ENCODE assay signal across 13 cellular contexts in the genomic region with DNA sequence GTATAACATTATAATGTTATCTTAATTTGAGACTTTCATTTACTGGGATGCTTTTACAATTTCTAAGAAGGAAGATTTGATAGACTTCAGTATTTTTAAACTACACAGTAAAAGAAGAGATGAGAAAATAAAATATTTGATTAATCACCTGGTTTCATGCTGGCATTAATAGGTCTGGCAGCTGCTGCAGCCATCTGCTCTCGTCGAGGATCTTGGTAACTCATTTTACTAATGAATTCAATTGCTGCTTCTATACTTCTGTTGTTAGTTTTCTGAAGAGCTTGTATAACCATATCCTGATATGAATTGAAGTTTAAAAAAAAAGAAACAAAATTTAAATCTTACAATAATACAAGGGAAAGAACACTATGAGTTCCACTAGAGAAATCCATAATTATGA. TPM values are rescaled to one million over a fixed set of nuclear protein-coding genes. Genes with fewer than 3 reads are reported as not detected.
A peak's percentile ranks its signal among the peaks of the same experiment; 100 is the strongest.
DNase-seq lines count a peak whose midpoint lies in the region; ATAC-seq and TF ChIP-seq lines count a peak whose summit lies in the region.
"Had no signal": no experiment of that assay in that cellular context is flagged by ENCODE, and none has a peak within 500 bp of the region (broad histone marks: within the 10 kb centered on the region; RNA-seq: fewer than 3 reads in every experiment).

No MANE protein-coding gene starts in this region.

- DNase-seq in DMS 273 (lab: John Stamatoyannopoulos, UW; ENCODE audit: unreplicated experiment) (peak; percentile 90), H9 (no peak), NCI-H524 (lab: John Stamatoyannopoulos, UW) (peak; percentile 54 to 82), posterior vena cava (ENCODE audit: low spot score) (no peak), iPS-NIHi11 (ENCODE audit: low spot score) (no peak)
- DNase-seq: CD8-positive, alpha-beta memory T cell; H7; MM.1S; NCI-H1436; SHP77 had no signal

- H3K4me3 Mint-ChIP-seq in H9 = no peak overlapping the region
- H3K4me3 Mint-ChIP-seq in brain = peak overlapping the region in 2 of 5 experiments; percentile 45 to 59
- H3K4me3 Mint-ChIP-seq: CD8-positive, alpha-beta memory T cell; T-helper 1 cell treated with Interleukin-12 subunit alpha and Interleukin-12 subunit beta and Interleukin-4 antibody, amounts not matched to agents 30 μg/mL and 1 μg/mL, for 36 hours had no signal

- H3K23ac ChIP-seq in H9 (ENCODE audit: insufficient read length, low read depth, low read length) = no peak overlapping the region

- H3K79me2 ChIP-seq in H9 (ENCODE audit: insufficient read depth, low read length) = peaks cover 9% of the 10 kb centered on the region; the same call in 1 of the 2 replicates

- no peaks in the 10 kb centered on the region for H3K4me1 Mint-ChIP-seq in H9
- H3K4me1 Mint-ChIP-seq in brain = peaks cover 22% of the 10 kb centered on the region

- no peak overlapping the region for H2BK15ac ChIP-seq in H9 (ENCODE audit: low read depth, low read length)

- no peak overlapping the region for H3K27ac ChIP-seq in H9 (ENCODE audit: insufficient read length, low read depth, low read length)

- H3K27ac Mint-ChIP-seq in H9 (peak overlapping the region in 2 of 3 experiments; percentile 27 to 75; a peak in 2 of 7 replicates), brain (peak overlapping the region; percentile 25 to 92 (median 90))
- H3K27ac Mint-ChIP-seq: T-helper 1 cell treated with Interleukin-12 subunit alpha and Interleukin-12 subunit beta and Interleukin-4 antibody, amounts not matched to agents 30 μg/mL and 1 μg/mL, for 36 hours had no signal

- H2BK120ac ChIP-seq in H9 (ENCODE audit: low read depth, low read length, poor library complexity, severe bottlenecking) = no peak overlapping the region

- intact Hi-C loops in posterior vena cava (cut with DNase I) = no loop called here

- H3K14ac ChIP-seq in H9 (ENCODE audit: insufficient read depth, low read length) = no peak overlapping the region

- no peak for ATAC-seq in HG03045 (IDR thresholded peaks at IDR 0.05; ENCODE audit: unreplicated experiment)

- H3K79me1 ChIP-seq in H9 (ENCODE audit: insufficient read depth, low read depth, low read length, poor library complexity, severe bottlenecking) = peaks cover 8% of the 10 kb centered on the region

- no peaks in the 10 kb centered on the region for H3K9me3 ChIP-seq in H9 (ENCODE audit: control insufficient read depth, low read depth, low read length)

- H2AFZ ChIP-seq in H9 (ENCODE audit: low read length) = no peak overlapping the region

- no peak overlapping the region for H3K56ac ChIP-seq in H9 (ENCODE audit: insufficient read length, low read depth, low read length)

- H3K9ac ChIP-seq in H9 (ENCODE audit: extremely low read depth, insufficient read length, low read length) = no peak overlapping the region

- no peak overlapping the region for H2BK5ac ChIP-seq in H9 (ENCODE audit: insufficient read length, low read length)

- no peak overlapping the region for H3K18ac ChIP-seq in H9 (ENCODE audit: insufficient read length, low read depth, low read length)

- no peak overlapping the region for H4K91ac ChIP-seq in H9 (ENCODE audit: insufficient read length, low read depth, low read length)

- H2BK12ac ChIP-seq in H9 (ENCODE audit: insufficient read length, low read depth, low read length) = no peak overlapping the region

- no peaks in the 10 kb centered on the region for H3K4me1 ChIP-seq in H9 (ENCODE audit: insufficient read depth, low read length)

- no peaks in the 10 kb centered on the region for H3K27me3 ChIP-seq in H9 (ENCODE audit: insufficient read depth, low read length)

- no peak overlapping the region for H3K4ac ChIP-seq in H9 (ENCODE audit: low read depth, low read length)

- no peak overlapping the region for H4K8ac ChIP-seq in H9 (replicated peaks; ENCODE audit: insufficient read length, low read depth, low read length)

- no peak for TF ChIP-seq CTCF in H9 (conservative IDR thresholded peaks at IDR 0.05)
- TF ChIP-seq CTCF in brain (conservative IDR thresholded peaks at IDR 0.05) = no peak

- no peaks in the 10 kb centered on the region for H3K9me3 Mint-ChIP-seq in H9
- no peaks in the 10 kb centered on the region for H3K9me3 Mint-ChIP-seq in brain
- H3K9me3 Mint-ChIP-seq: CD8-positive, alpha-beta memory T cell; T-helper 1 cell treated with Interleukin-12 subunit alpha and Interleukin-12 subunit beta and Interleukin-4 antibody, amounts not matched to agents 30 μg/mL and 1 μg/mL, for 36 hours had no signal

- H4K5ac ChIP-seq in H9 (ENCODE audit: insufficient read length, low read depth, low read length) = no peak overlapping the region

- H2AK5ac ChIP-seq in H9 (ENCODE audit: insufficient read length, low read length) = no peak overlapping the region

- H3K36me3 Mint-ChIP-seq in H9 (ENCODE audit: insufficient read depth in 1 of 3, low read depth in 3 of 3) = peaks cover 16 to 40% (median 37%) of the 10 kb centered on the region in 3 experiments
- H3K36me3 Mint-ChIP-seq in brain = peaks cover 75% of the 10 kb centered on the region

- WGBS in H9 (ENCODE audit: extremely low coverage, insufficient read length, low lambda C conversion rate) = no CpG with 5 or more reads among the region's 2 CpGs

- no peak overlapping the region for H2BK20ac ChIP-seq in H9 (ENCODE audit: low read depth, low read length, poor library complexity, severe bottlenecking)

- H3K4me2 ChIP-seq in H9 (ENCODE audit: insufficient read depth, insufficient read length, low read length) = no peak overlapping the region

- H4K20me1 ChIP-seq in H9 (ENCODE audit: control insufficient read depth, insufficient read depth, insufficient read length) = no peaks in the 10 kb centered on the region

- H3K23me2 ChIP-seq in H9 (ENCODE audit: insufficient read length, low read depth, low read length, poor library complexity, severe bottlenecking) = no peaks in the 10 kb centered on the region

- H3K27me3 Mint-ChIP-seq in H9 (ENCODE audit: low read depth) = no peaks in the 10 kb centered on the region
- H3K27me3 Mint-ChIP-seq in brain = no peaks in the 10 kb centered on the region
- H3K27me3 Mint-ChIP-seq: CD8-positive, alpha-beta memory T cell had no signal

- H3T11ph ChIP-seq in H9 (ENCODE audit: low read length) = no peak overlapping the region

RNA-seq across cellular contexts. Expression of a gene that starts 23.0 kb away (rescaled TPM):
- 25.1 and 26.3 TPM in 2 replicates for total RNA-seq in H9 (2021)
- polyA plus RNA-seq in brain (ENCODE audit: insufficient read depth, low read depth, low replicate concordance) = 12.0 TPM
- total RNA-seq in posterior vena cava = 10 to 100 TPM; 31.1 to 32.8 TPM

RNA-seq across cellular contexts. Expression of a gene that starts 46.4 kb away (rescaled TPM):
- total RNA-seq in H9 (2021) (18.3 and 19.8 TPM in 2 replicates), posterior vena cava (10 to 100 TPM; 11.5 to 16.3 TPM)
- 13.6 TPM for polyA plus RNA-seq in brain (ENCODE audit: insufficient read depth, low read depth, low replicate concordance)

RNA-seq across cellular contexts. Expression of a gene that starts 51.4 kb away (rescaled TPM):
- 92.1 and 102 TPM in 2 replicates for total RNA-seq in H9 (2021)
- 17.4 TPM for polyA plus RNA-seq in brain (ENCODE audit: insufficient read depth, low read depth, low replicate concordance)
- 10 to 100 TPM; 24.8 to 29.0 TPM for total RNA-seq in posterior vena cava

RNA-seq across cellular contexts. Expression of a gene that starts 54.6 kb away (rescaled TPM):
- total RNA-seq in H9 (2021) (91.5 and 98.3 TPM in 2 replicates), posterior vena cava (10 to 100 TPM; 50.4 to 69.9 TPM)
- polyA plus RNA-seq in brain (ENCODE audit: insufficient read depth, low read depth, low replicate concordance) = 192 TPM

Comparison
In these comparisons a context has a peak if more than half of its experiments do, and no peak if none do; other contexts are left out.
1. DNase-seq: peak in DMS 273 (single experiment) and NCI-H524 (2 of 2); none in H9 (single experiment), posterior vena cava (single experiment) and iPS-NIHi11 (single experiment).